11 cellular contexts compared by ENCODE assay signal in the genomic region with DNA sequence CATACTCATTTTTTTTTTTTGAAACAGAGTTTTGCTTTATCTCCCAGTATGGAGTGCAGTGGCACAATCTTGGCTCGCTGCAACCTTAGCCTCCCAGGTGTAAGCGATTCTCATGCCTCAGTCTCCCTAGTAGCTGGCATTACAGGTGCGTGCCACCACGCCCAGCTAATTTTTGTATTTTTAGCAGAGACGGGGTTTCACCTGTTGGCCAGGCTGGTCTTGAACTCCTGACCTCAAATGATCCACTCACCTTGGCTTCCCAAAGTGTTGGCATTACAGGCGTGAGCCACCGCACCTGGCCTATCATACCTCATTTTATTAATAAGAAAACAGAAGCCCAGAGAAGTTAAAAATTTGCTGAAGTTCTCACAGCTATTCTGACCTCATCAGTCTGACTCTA. TPM values are rescaled to one million over a fixed set of nuclear protein-coding genes. Genes with fewer than 3 reads are reported as not detected.
"Had no signal": no experiment of that assay in that cellular context is flagged by ENCODE, and none has a peak within 500 bp of the region (broad histone marks: within the 10 kb centered on the region; RNA-seq: fewer than 3 reads in every experiment).

No MANE protein-coding gene starts in this region.

RNA-seq across cellular contexts. Expression of a gene that starts 3.1 kb away (rescaled TPM):
- total RNA-seq: activated CD4-positive, alpha-beta T cell treated with anti-CD3 and anti-CD28 coated beads, Interleukin-2, amount 10 ng/mL, durations not matched to agents 24 days and 14 days; activated CD8-positive, alpha-beta memory T cell treated with anti-CD3 and anti-CD28 coated beads for 36 hours; activated CD8-positive, alpha-beta T cell treated with anti-CD3 and anti-CD28 coated beads for 36 hours; activated naive CD8-positive, alpha-beta T cell treated with anti-CD3 and anti-CD28 coated beads for 36 hours; activated T-cell treated with anti-CD3 and anti-CD28 coated beads, Interleukin-2, amount 50 U/mL, for 72 hours; activated T-helper 17 cell treated with anti-CD3 and anti-CD28 coated beads, Interleukin-2, amount 50 U/mL, for 72 hours; RPMI7951 had no signal
- polyA plus RNA-seq: SK-N-SH had no signal

RNA-seq across cellular contexts. Expression of a gene that starts 9.3 kb away (rescaled TPM):
- total RNA-seq: activated CD4-positive, alpha-beta T cell treated with anti-CD3 and anti-CD28 coated beads, Interleukin-2, amount 10 ng/mL, durations not matched to agents 24 days and 14 days; activated CD8-positive, alpha-beta memory T cell treated with anti-CD3 and anti-CD28 coated beads for 36 hours; activated CD8-positive, alpha-beta T cell treated with anti-CD3 and anti-CD28 coated beads for 36 hours; activated naive CD8-positive, alpha-beta T cell treated with anti-CD3 and anti-CD28 coated beads for 36 hours; astrocyte; body of pancreas; NCI-H460; RPMI7951 had no signal
- polyA plus RNA-seq: SK-N-SH had no signal

RNA-seq across cellular contexts. Expression of a gene that starts 10.3 kb away (rescaled TPM):
- total RNA-seq: activated CD4-positive, alpha-beta T cell treated with anti-CD3 and anti-CD28 coated beads, Interleukin-2, amount 10 ng/mL, durations not matched to agents 24 days and 14 days; activated CD8-positive, alpha-beta memory T cell treated with anti-CD3 and anti-CD28 coated beads for 36 hours; activated CD8-positive, alpha-beta T cell treated with anti-CD3 and anti-CD28 coated beads for 36 hours; activated naive CD8-positive, alpha-beta T cell treated with anti-CD3 and anti-CD28 coated beads for 36 hours; activated T-cell treated with anti-CD3 and anti-CD28 coated beads, Interleukin-2, amount 50 U/mL, for 72 hours; activated T-helper 17 cell treated with anti-CD3 and anti-CD28 coated beads, Interleukin-2, amount 50 U/mL, for 72 hours; RPMI7951 had no signal
